1 cellular context compared by ENCODE assay signal in genomic region chr17:42674755-42675347, GRCh38.
TF ChIP-seq lines count a peak whose summit lies in the region.

No MANE protein-coding gene starts in this region.

TF ChIP-seq in WTC11, 78 proteins besides CTCF, POLR2A, EP300 and RAD21 (continued from another document):
- TF ChIP-seq STAT6 (CRISPR knock-in tag; conservative IDR thresholded peaks at IDR 0.05; ENCODE audit: low read depth) (no peak), MAX (CRISPR knock-in tag; IDR thresholded peaks at IDR 0.05) (no peak), HMGA2 (CRISPR knock-in tag; IDR thresholded peaks at IDR 0.05) (no peak), PRDM15 (CRISPR knock-in tag; IDR thresholded peaks at IDR 0.05) (no peak), JAZF1 (CRISPR knock-in tag; IDR thresholded peaks at IDR 0.05) (no peak), FOXJ3 (CRISPR knock-in tag; IDR thresholded peaks at IDR 0.05; ENCODE audit: borderline replicate concordance) (no peak), FOXP4 (CRISPR knock-in tag; IDR thresholded peaks at IDR 0.05) (no peak), CDX4 (CRISPR knock-in tag; IDR thresholded peaks at IDR 0.05; ENCODE audit: borderline replicate concordance) (no peak), ATF2 (CRISPR knock-in tag; IDR thresholded peaks at IDR 0.05; ENCODE audit: borderline replicate concordance, low read depth) (no peak), SOX15 (CRISPR knock-in tag; IDR thresholded peaks at IDR 0.05) (no peak), RELA (CRISPR knock-in tag; IDR thresholded peaks at IDR 0.05; ENCODE audit: borderline replicate concordance) (no peak), TEAD4 (CRISPR knock-in tag; IDR thresholded peaks at IDR 0.05) (no peak), GABPB1 (CRISPR knock-in tag; IDR thresholded peaks at IDR 0.05) (no peak), EMX1 (CRISPR knock-in tag; IDR thresholded peaks at IDR 0.05) (no peak), ERG (CRISPR knock-in tag; IDR thresholded peaks at IDR 0.05) (no peak), NFE2L1 (CRISPR knock-in tag; IDR thresholded peaks at IDR 0.05) (no peak), MXD4 (CRISPR knock-in tag; IDR thresholded peaks at IDR 0.05; ENCODE audit: borderline replicate concordance) (no peak), TEAD1 (CRISPR knock-in tag; IDR thresholded peaks at IDR 0.05) (no peak)
